18 cellular contexts compared by ENCODE assay signal in genomic region chr14:38646391-38646790, GRCh38.
DNase-seq lines count a peak whose midpoint lies in the region; ATAC-seq and TF ChIP-seq lines count a peak whose summit lies in the region.
"Had no signal": no experiment of that assay in that cellular context is flagged by ENCODE, and none has a peak within 500 bp of the region (broad histone marks: within the 10 kb centered on the region; RNA-seq: fewer than 3 reads in every experiment).

No MANE protein-coding gene starts in this region.

- no peak overlapping the region for H3K27ac ChIP-seq in GM23248
- H3K27ac ChIP-seq in PC-9: no peak overlapping the region
- no peak overlapping the region for H3K27ac ChIP-seq in neural progenitor cell
- H3K27ac ChIP-seq in right cardiac atrium (ENCODE audit: low read length): no peak overlapping the region

- H3K4me3 ChIP-seq in GM23248 (no peak overlapping the region), PC-9 (no peak overlapping the region), neural progenitor cell (no peak overlapping the region), mucosa of descending colon (no peak overlapping the region), right cardiac atrium (ENCODE audit: low read length) (no peak overlapping the region)
- H3K4me3 ChIP-seq: GM23338 had no signal

- H3K36me3 ChIP-seq in GM23248 (ENCODE audit: low read depth) (no peaks in the 10 kb centered on the region), PC-9 (ENCODE audit: low read depth) (no peaks in the 10 kb centered on the region), neural progenitor cell (no peaks in the 10 kb centered on the region), mucosa of descending colon (ENCODE audit: low read depth) (no peaks in the 10 kb centered on the region)

- H3K27me3 Mint-ChIP-seq in neural progenitor cell (ENCODE audit: insufficient read depth, low read depth): peaks cover 2% of the 10 kb centered on the region

- H3K9me2 ChIP-seq in GM23248 (ENCODE audit: insufficient read depth): no peaks in the 10 kb centered on the region
- H3K9me2 ChIP-seq in PC-9 (ENCODE audit: insufficient read depth): no peaks in the 10 kb centered on the region

- peaks cover 3% of the 10 kb centered on the region for H3K4me1 Mint-ChIP-seq in neural progenitor cell
- H3K4me1 Mint-ChIP-seq: CD14-positive monocyte, GM23338 had no signal

- no peaks in the 10 kb centered on the region for H3K27me3 ChIP-seq in GM23248 (replicated peaks; ENCODE audit: insufficient read depth)
- H3K27me3 ChIP-seq in PC-9 (ENCODE audit: insufficient read depth, low read depth): no peaks in the 10 kb centered on the region
- no peaks in the 10 kb centered on the region for H3K27me3 ChIP-seq in neural progenitor cell
- no peaks in the 10 kb centered on the region for H3K27me3 ChIP-seq in right cardiac atrium (ENCODE audit: control insufficient read depth, insufficient read depth)

- H2AFZ ChIP-seq in GM23248 (no peak overlapping the region), PC-9 (0 out of 2 replicates have a peak overlapping the region, but pooled peaks have one; percentile 22), neural progenitor cell (replicated peaks) (peak overlapping the region; percentile 40)
- H2AFZ ChIP-seq: GM23338 had no signal

- WGBS in GM23248 (ENCODE audit: low coverage in 1 of 2, low lambda C conversion rate in 2 of 2, missing lambda C conversion rate in 2 of 2), 2 experiments: 27 to 29% methylated on average over 2 of the region's 2 CpGs
- WGBS in right cardiac atrium: 68% methylated on average over 2 of the region's 2 CpGs

- H3K9ac ChIP-seq in GM23248: no peak overlapping the region
- no peak overlapping the region for H3K9ac ChIP-seq in neural progenitor cell

- H3K79me2 ChIP-seq in GM23248 (ENCODE audit: insufficient read depth) (no peaks in the 10 kb centered on the region), PC-9 (ENCODE audit: low read depth) (no peaks in the 10 kb centered on the region), neural progenitor cell (ENCODE audit: low read depth) (no peaks in the 10 kb centered on the region)

- in situ Hi-C loops in GM23248 (cut with MboI): no loop called here

- POLR2A ChIA-PET in PC-9 (lab: Charles Lee; ENCODE audit: unreplicated experiment): no interaction called here

- H3K9me3 ChIP-seq in GM23248 (ENCODE audit: low read depth) (no peaks in the 10 kb centered on the region), PC-9 (ENCODE audit: insufficient read depth, low read depth) (no peaks in the 10 kb centered on the region), neural progenitor cell (ENCODE audit: low read depth) (no peaks in the 10 kb centered on the region), mucosa of descending colon (no peaks in the 10 kb centered on the region), right cardiac atrium (ENCODE audit: control insufficient read depth, low read length) (no peaks in the 10 kb centered on the region)

- intact Hi-C loops in PC-9 (cut with micrococcal nuclease; ENCODE audit: unreplicated experiment) (no loop called here), mucosa of descending colon (cut with DNase I, micrococcal nuclease) (no loop called here), right cardiac atrium (cut with DNase I) (no loop called here)

- H3K9me3 Mint-ChIP-seq in neural progenitor cell: no peaks in the 10 kb centered on the region
- H3K9me3 Mint-ChIP-seq: GM23338 had no signal

- H3K4me2 ChIP-seq in GM23248 (ENCODE audit: unreplicated experiment) (no peak overlapping the region), PC-9 (no peak overlapping the region), neural progenitor cell (no peak overlapping the region)
- H3K4me2 ChIP-seq: GM23338 had no signal

- H3K27ac Mint-ChIP-seq in neural progenitor cell: no peak overlapping the region
- H3K27ac Mint-ChIP-seq: CD14-positive monocyte, GM23338 had no signal

- DNase-seq in NCI-H2029 (lab: John Stamatoyannopoulos, UW) (peak; percentile 6), NCI-H2029 treated with DMSO at 0.1 percent for 48 hours (lab: John Stamatoyannopoulos, UW) (no peak), GM23248 (peak; percentile 2), PC-9 (no peak), neural progenitor cell (ENCODE audit: low spot score) (no peak), mucosa of descending colon (no peak), right cardiac atrium (no peak), AML-193 (lab: John Stamatoyannopoulos, UW) (no peak)
- DNase-seq: COR-L47, DMS79 treated with DMSO at 0.1 percent for 48 hours, GDM1, NCI-H1048, NCI-H1694, NCI-H2171 treated with DMSO at 0.1 percent for 48 hours, NCI-H774, SIG-M5 had no signal

- H4K20me1 ChIP-seq in GM23248 (ENCODE audit: insufficient read depth) (no peaks in the 10 kb centered on the region), PC-9 (ENCODE audit: insufficient read depth) (no peaks in the 10 kb centered on the region), neural progenitor cell (ENCODE audit: low read depth) (no peaks in the 10 kb centered on the region)

- TF ChIP-seq CTCF in PC-9 (conservative IDR thresholded peaks at IDR 0.05) (no peak), neural progenitor cell (IDR thresholded peaks at IDR 0.05) (no peak), mucosa of descending colon (IDR thresholded peaks at IDR 0.05) (no peak)

- ATAC-seq in mucosa of descending colon: no peak
- no peak for ATAC-seq in right cardiac atrium
- ATAC-seq: GM23338 had no signal

- H3K4me3 Mint-ChIP-seq in neural progenitor cell: no peak overlapping the region
- H3K4me3 Mint-ChIP-seq: CD14-positive monocyte, GM23338 had no signal

- no peaks in the 10 kb centered on the region for H3F3A ChIP-seq in GM23248 (ENCODE audit: insufficient read depth)
- no peaks in the 10 kb centered on the region for H3F3A ChIP-seq in PC-9 (ENCODE audit: insufficient read depth, low read depth)
- no peaks in the 10 kb centered on the region for H3F3A ChIP-seq in neural progenitor cell (ENCODE audit: low read depth)

- no TSS peak for BruUV-seq in PC-9 (replicated peaks; lab: Mats Ljungman, UMichigan)

- CTCF ChIA-PET in PC-9 (lab: Charles Lee): no interaction called here

- H3K4me1 ChIP-seq in GM23248 (ENCODE audit: insufficient read depth): no peaks in the 10 kb centered on the region
- no peaks in the 10 kb centered on the region for H3K4me1 ChIP-seq in PC-9 (replicated peaks; ENCODE audit: insufficient read depth)
- H3K4me1 ChIP-seq in neural progenitor cell: peaks cover 4% of the 10 kb centered on the region
- H3K4me1 ChIP-seq in mucosa of descending colon (ENCODE audit: low read depth): no peaks in the 10 kb centered on the region
- H3K4me1 ChIP-seq in right cardiac atrium (ENCODE audit: control insufficient read depth, insufficient read depth, low read length): no peaks in the 10 kb centered on the region

- no peaks in the 10 kb centered on the region for H3K36me3 Mint-ChIP-seq in neural progenitor cell
- H3K36me3 Mint-ChIP-seq: CD14-positive monocyte had no signal

Comparison
In these comparisons a context has a peak if more than half of its experiments do, and no peak if none do; other contexts are left out.
1. DNase-seq: peak in NCI-H2029 (single experiment) and GM23248 (single experiment); none in NCI-H2029 treated with DMSO at 0.1 percent for 48 hours (single experiment), PC-9 (0 of 2), neural progenitor cell (single experiment), mucosa of descending colon (0 of 3), right cardiac atrium (0 of 3) and AML-193 (0 of 2).